Comparison of ENCODE assay signal across 8 cellular contexts in genomic region chr10:97888641-97889262, GRCh38. TPM values are rescaled to one million over a fixed set of nuclear protein-coding genes. Genes with fewer than 3 reads are reported as not detected.
DNase-seq lines count a peak whose midpoint lies in the region; ATAC-seq, FAIRE-seq and TF ChIP-seq lines count a peak whose summit lies in the region.

No MANE protein-coding gene starts in this region.

- H3K27ac Mint-ChIP-seq in GM23338 = peak overlapping the region; percentile 56; the same call in 1 of the 2 replicates
- H3K27ac Mint-ChIP-seq in MCF 10A (ENCODE audit: low read depth, unreplicated experiment) = peak overlapping the region; percentile 70

- intact Hi-C loops in MCF 10A (cut with micrococcal nuclease) (no loop called here), pancreas (cut with DNase I) (no loop called here)

- H3K9me3 Mint-ChIP-seq in GM23338 = no peaks in the 10 kb centered on the region
- no peaks in the 10 kb centered on the region for H3K9me3 Mint-ChIP-seq in MCF 10A (ENCODE audit: unreplicated experiment)

- H3K4me3 Mint-ChIP-seq in GM23338 = peak overlapping the region; percentile 5; the same call in 1 of the 3 replicates
- peak overlapping the region; percentile 30 for H3K4me3 Mint-ChIP-seq in MCF 10A (ENCODE audit: unreplicated experiment)

- no peak overlapping the region for H2AFZ ChIP-seq in GM23338

- H3K4me1 Mint-ChIP-seq in GM23338 (peaks cover 31% of the 10 kb centered on the region), MCF 10A (ENCODE audit: insufficient read depth, unreplicated experiment) (peaks cover 16% of the 10 kb centered on the region)

- H3K36me3 ChIP-seq in GM23338 (ENCODE audit: insufficient read depth) (no peaks in the 10 kb centered on the region), pancreas (no peaks in the 10 kb centered on the region)

- WGBS in pancreas, 2 donors = 63% methylated on average over 12 of the region's 12 CpGs

- peak; percentile 57 for ATAC-seq in GM23338
- ATAC-seq in pancreas = peak; percentile 56 to 84 (median 72)
- ATAC-seq in HG03280 (IDR thresholded peaks at IDR 0.05; ENCODE audit: unreplicated experiment) = no peak
- no peak for ATAC-seq in GM18861 (IDR thresholded peaks at IDR 0.05; ENCODE audit: unreplicated experiment)

- 0 out of 2 replicates have a peak, but pooled peaks cover 2% of the 10 kb centered on the region for H3K9me2 ChIP-seq in GM23338 (ENCODE audit: insufficient read depth)

- H3K4me2 ChIP-seq in GM23338 = peak overlapping the region; percentile 60; the same call in 1 of the 2 replicates

- no peak overlapping the region for H3K4me3 ChIP-seq in GM23338
- no peak overlapping the region for H3K4me3 ChIP-seq in pancreas

- H4K20me1 ChIP-seq in GM23338 (replicated peaks; ENCODE audit: insufficient read depth) = no peaks in the 10 kb centered on the region

- peak; percentile 56 for DNase-seq in GM23338 (ENCODE audit: low spot score)
- peak; percentile 30 for DNase-seq in NCI-H187 treated with DMSO at 0.1 percent for 48 hours (lab: John Stamatoyannopoulos, UW)
- peak; percentile 85 for DNase-seq in MCF 10A (ENCODE audit: unreplicated experiment)
- DNase-seq in pancreas = peak in 3 of 6 donors; percentile 32 to 46 (median 37)
- no peak for DNase-seq in inferior parietal cortex (ENCODE audit: extremely low spot score)
- no peak for DNase-seq in activated naive CD4-positive, alpha-beta T cell treated with anti-CD3 and anti-CD28 coated beads, Interleukin-2, amount 50 U/mL, for 16 hours

- no peak for FAIRE-seq in pancreas (lab: Jason Lieb, UNC)

- CTCF ChIA-PET in MCF 10A (lab: Yijun Ruan, JAX) = interaction anchor here (0.6 to 2.1 kb wide), 10 partner anchors 9 to 1672 kb away, joined by 3 to 7 read pairs (median 4); no protein-coding TSS in a partner anchor

- H3K27me3 Mint-ChIP-seq in GM23338 (ENCODE audit: insufficient read depth, low read depth, poor library complexity) (peaks cover 5% of the 10 kb centered on the region), MCF 10A (ENCODE audit: insufficient read depth, unreplicated experiment) (no peaks in the 10 kb centered on the region)

- H3K4me1 ChIP-seq in GM23338 (ENCODE audit: insufficient read depth) (peaks cover 14% of the 10 kb centered on the region; the same call in 1 of the 2 replicates), pancreas (no peaks in the 10 kb centered on the region)

- BruUV-seq in MCF 10A (replicated peaks; lab: Mats Ljungman, UMichigan) = no TSS peak

- H3F3A ChIP-seq in GM23338 (replicated peaks; ENCODE audit: low read depth) = no peaks in the 10 kb centered on the region

- H3K27me3 ChIP-seq in GM23338 (ENCODE audit: insufficient read depth) (no peaks in the 10 kb centered on the region), pancreas (no peaks in the 10 kb centered on the region)

- no peaks in the 10 kb centered on the region for H3K9me3 ChIP-seq in pancreas

- H3K79me2 ChIP-seq in GM23338 (replicated peaks; ENCODE audit: insufficient read depth) = no peaks in the 10 kb centered on the region

- H3K27ac ChIP-seq in GM23338 (ENCODE audit: low read depth) (no peak overlapping the region), pancreas (no peak overlapping the region)

- TF ChIP-seq CTCF in GM23338 (conservative IDR thresholded peaks at IDR 0.05; ENCODE audit: low read depth in 2 of 2) (peak in 1 of 2 experiments; percentile 48; a peak in 2 of 4 replicates), MCF 10A (IDR thresholded peaks at IDR 0.05; ENCODE audit: unreplicated experiment) (no peak), pancreas (IDR thresholded peaks at IDR 0.05) (no peak)

- no peaks in the 10 kb centered on the region for H3K36me3 Mint-ChIP-seq in GM23338 (ENCODE audit: low read depth)
- H3K36me3 Mint-ChIP-seq in MCF 10A (ENCODE audit: insufficient read depth, unreplicated experiment) = no peaks in the 10 kb centered on the region

- POLR2A ChIA-PET in MCF 10A (lab: Yijun Ruan, JAX) = interaction anchor here (0.5 to 1.0 kb wide), 6 partner anchors 10 to 570 kb away, joined by 3 to 4 read pairs (median 3); partner anchors contain the start of genes AVPI1, FRAT1 and SFRP5

TF ChIP-seq in GM23338, 12 proteins besides CTCF, POLR2A, EP300 and RAD21:
- TF ChIP-seq REST (IDR thresholded peaks at IDR 0.05; ENCODE audit: unreplicated experiment) (no peak), POLR2AphosphoS5 (IDR thresholded peaks at IDR 0.05; ENCODE audit: low read depth) (no peak)

RNA-seq across cellular contexts. Expression of gene GOLGA7B, which starts 39.1 kb away (rescaled TPM):
- total RNA-seq in GM23338 (2014; rRNA removed; shearing (Covaris generic)) = 0.14 and 0.16 TPM in 2 replicates
- polyA plus RNA-seq in GM23338 (2016; fragmentation: Nextera tagmentation; extraction: Ambion mirVana) = 0.15 TPM in 1 of 2 replicates, not detected in the other
- total RNA-seq in MCF 10A (2022) = 0.05 TPM in 1 of 2 replicates, not detected in the other
- total RNA-seq in pancreas = 1 to 10 TPM; 2.0 to 7.8 (median 3.4) TPM
- polyA plus RNA-seq in pancreas = 10 to 100 TPM; 18.7 to 38.7 TPM

Comparison
In these comparisons a context has a peak if more than half of its experiments do, and no peak if none do; other contexts are left out.
1. ATAC-seq: peak in GM23338 (single experiment) and pancreas (4 of 4); none in HG03280 (single experiment) and GM18861 (single experiment).
2. DNase-seq: peak in GM23338 (single experiment), NCI-H187 treated with DMSO at 0.1 percent for 48 hours (single experiment) and MCF 10A (single experiment); none in inferior parietal cortex (single experiment) and activated naive CD4-positive, alpha-beta T cell treated with anti-CD3 and anti-CD28 coated beads, Interleukin-2, amount 50 U/mL, for 16 hours (single experiment).